Comparison of ENCODE assay signal across 1 cellular context in the genomic region with DNA sequence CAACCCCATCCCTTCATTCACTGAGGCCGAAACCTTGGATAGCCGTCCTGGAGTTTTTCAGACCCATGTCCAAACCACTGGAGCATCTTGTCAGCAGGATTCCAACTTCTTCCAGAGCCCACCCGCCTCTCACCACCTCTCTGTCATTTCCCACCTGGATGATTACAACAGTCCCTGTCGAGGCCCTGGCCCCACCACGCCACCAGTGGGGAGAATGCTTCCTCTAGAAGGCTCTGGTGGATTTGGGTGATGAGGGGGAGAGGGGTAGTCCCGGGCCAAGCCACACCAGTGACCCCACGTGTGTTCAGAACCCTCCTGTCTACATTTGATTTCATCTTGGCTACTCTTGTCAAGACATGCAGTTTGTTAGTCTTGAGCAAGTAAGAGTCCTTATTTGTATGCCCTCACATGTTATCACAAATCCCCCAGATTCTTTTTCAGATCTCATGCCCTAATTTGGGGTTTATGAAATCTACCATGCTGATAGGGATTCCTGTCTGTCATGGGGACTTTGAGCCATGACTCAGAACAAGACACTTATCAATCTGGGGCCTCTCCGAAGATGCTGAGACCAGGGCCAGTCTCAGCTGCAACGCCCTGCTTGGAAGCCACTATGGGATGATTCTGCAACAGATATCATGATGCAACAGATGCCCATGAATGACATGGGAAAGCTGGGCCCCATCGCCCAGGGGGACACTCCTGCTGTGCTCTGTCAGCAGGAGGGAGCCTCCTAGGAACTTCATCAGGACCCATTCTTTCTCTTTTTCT.
TF ChIP-seq lines count a peak whose summit lies in the region.

No MANE protein-coding gene starts in this region.

TF ChIP-seq in K562, 482 proteins besides CTCF, POLR2A, EP300 and RAD21 (continued from another document):
- TF ChIP-seq, protein P1, sequence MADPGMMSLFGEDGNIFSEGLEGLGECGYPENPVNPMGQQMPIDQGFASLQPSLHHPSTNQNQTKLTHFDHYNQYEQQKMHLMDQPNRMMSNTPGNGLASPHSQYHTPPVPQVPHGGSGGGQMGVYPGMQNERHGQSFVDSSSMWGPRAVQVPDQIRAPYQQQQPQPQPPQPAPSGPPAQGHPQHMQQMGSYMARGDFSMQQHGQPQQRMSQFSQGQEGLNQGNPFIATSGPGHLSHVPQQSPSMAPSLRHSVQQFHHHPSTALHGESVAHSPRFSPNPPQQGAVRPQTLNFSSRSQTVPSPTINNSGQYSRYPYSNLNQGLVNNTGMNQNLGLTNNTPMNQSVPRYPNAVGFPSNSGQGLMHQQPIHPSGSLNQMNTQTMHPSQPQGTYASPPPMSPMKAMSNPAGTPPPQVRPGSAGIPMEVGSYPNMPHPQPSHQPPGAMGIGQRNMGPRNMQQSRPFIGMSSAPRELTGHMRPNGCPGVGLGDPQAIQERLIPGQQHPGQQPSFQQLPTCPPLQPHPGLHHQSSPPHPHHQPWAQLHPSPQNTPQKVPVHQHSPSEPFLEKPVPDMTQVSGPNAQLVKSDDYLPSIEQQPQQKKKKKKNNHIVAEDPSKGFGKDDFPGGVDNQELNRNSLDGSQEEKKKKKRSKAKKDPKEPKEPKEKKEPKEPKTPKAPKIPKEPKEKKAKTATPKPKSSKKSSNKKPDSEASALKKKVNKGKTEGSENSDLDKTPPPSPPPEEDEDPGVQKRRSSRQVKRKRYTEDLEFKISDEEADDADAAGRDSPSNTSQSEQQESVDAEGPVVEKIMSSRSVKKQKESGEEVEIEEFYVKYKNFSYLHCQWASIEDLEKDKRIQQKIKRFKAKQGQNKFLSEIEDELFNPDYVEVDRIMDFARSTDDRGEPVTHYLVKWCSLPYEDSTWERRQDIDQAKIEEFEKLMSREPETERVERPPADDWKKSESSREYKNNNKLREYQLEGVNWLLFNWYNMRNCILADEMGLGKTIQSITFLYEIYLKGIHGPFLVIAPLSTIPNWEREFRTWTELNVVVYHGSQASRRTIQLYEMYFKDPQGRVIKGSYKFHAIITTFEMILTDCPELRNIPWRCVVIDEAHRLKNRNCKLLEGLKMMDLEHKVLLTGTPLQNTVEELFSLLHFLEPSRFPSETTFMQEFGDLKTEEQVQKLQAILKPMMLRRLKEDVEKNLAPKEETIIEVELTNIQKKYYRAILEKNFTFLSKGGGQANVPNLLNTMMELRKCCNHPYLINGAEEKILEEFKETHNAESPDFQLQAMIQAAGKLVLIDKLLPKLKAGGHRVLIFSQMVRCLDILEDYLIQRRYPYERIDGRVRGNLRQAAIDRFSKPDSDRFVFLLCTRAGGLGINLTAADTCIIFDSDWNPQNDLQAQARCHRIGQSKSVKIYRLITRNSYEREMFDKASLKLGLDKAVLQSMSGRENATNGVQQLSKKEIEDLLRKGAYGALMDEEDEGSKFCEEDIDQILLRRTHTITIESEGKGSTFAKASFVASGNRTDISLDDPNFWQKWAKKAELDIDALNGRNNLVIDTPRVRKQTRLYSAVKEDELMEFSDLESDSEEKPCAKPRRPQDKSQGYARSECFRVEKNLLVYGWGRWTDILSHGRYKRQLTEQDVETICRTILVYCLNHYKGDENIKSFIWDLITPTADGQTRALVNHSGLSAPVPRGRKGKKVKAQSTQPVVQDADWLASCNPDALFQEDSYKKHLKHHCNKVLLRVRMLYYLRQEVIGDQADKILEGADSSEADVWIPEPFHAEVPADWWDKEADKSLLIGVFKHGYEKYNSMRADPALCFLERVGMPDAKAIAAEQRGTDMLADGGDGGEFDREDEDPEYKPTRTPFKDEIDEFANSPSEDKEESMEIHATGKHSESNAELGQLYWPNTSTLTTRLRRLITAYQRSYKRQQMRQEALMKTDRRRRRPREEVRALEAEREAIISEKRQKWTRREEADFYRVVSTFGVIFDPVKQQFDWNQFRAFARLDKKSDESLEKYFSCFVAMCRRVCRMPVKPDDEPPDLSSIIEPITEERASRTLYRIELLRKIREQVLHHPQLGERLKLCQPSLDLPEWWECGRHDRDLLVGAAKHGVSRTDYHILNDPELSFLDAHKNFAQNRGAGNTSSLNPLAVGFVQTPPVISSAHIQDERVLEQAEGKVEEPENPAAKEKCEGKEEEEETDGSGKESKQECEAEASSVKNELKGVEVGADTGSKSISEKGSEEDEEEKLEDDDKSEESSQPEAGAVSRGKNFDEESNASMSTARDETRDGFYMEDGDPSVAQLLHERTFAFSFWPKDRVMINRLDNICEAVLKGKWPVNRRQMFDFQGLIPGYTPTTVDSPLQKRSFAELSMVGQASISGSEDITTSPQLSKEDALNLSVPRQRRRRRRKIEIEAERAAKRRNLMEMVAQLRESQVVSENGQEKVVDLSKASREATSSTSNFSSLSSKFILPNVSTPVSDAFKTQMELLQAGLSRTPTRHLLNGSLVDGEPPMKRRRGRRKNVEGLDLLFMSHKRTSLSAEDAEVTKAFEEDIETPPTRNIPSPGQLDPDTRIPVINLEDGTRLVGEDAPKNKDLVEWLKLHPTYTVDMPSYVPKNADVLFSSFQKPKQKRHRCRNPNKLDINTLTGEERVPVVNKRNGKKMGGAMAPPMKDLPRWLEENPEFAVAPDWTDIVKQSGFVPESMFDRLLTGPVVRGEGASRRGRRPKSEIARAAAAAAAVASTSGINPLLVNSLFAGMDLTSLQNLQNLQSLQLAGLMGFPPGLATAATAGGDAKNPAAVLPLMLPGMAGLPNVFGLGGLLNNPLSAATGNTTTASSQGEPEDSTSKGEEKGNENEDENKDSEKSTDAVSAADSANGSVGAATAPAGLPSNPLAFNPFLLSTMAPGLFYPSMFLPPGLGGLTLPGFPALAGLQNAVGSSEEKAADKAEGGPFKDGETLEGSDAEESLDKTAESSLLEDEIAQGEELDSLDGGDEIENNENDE (IDR thresholded peaks at IDR 0.05; ENCODE audit: low read depth, low read length) = no peak
- TF ChIP-seq, protein P2, sequence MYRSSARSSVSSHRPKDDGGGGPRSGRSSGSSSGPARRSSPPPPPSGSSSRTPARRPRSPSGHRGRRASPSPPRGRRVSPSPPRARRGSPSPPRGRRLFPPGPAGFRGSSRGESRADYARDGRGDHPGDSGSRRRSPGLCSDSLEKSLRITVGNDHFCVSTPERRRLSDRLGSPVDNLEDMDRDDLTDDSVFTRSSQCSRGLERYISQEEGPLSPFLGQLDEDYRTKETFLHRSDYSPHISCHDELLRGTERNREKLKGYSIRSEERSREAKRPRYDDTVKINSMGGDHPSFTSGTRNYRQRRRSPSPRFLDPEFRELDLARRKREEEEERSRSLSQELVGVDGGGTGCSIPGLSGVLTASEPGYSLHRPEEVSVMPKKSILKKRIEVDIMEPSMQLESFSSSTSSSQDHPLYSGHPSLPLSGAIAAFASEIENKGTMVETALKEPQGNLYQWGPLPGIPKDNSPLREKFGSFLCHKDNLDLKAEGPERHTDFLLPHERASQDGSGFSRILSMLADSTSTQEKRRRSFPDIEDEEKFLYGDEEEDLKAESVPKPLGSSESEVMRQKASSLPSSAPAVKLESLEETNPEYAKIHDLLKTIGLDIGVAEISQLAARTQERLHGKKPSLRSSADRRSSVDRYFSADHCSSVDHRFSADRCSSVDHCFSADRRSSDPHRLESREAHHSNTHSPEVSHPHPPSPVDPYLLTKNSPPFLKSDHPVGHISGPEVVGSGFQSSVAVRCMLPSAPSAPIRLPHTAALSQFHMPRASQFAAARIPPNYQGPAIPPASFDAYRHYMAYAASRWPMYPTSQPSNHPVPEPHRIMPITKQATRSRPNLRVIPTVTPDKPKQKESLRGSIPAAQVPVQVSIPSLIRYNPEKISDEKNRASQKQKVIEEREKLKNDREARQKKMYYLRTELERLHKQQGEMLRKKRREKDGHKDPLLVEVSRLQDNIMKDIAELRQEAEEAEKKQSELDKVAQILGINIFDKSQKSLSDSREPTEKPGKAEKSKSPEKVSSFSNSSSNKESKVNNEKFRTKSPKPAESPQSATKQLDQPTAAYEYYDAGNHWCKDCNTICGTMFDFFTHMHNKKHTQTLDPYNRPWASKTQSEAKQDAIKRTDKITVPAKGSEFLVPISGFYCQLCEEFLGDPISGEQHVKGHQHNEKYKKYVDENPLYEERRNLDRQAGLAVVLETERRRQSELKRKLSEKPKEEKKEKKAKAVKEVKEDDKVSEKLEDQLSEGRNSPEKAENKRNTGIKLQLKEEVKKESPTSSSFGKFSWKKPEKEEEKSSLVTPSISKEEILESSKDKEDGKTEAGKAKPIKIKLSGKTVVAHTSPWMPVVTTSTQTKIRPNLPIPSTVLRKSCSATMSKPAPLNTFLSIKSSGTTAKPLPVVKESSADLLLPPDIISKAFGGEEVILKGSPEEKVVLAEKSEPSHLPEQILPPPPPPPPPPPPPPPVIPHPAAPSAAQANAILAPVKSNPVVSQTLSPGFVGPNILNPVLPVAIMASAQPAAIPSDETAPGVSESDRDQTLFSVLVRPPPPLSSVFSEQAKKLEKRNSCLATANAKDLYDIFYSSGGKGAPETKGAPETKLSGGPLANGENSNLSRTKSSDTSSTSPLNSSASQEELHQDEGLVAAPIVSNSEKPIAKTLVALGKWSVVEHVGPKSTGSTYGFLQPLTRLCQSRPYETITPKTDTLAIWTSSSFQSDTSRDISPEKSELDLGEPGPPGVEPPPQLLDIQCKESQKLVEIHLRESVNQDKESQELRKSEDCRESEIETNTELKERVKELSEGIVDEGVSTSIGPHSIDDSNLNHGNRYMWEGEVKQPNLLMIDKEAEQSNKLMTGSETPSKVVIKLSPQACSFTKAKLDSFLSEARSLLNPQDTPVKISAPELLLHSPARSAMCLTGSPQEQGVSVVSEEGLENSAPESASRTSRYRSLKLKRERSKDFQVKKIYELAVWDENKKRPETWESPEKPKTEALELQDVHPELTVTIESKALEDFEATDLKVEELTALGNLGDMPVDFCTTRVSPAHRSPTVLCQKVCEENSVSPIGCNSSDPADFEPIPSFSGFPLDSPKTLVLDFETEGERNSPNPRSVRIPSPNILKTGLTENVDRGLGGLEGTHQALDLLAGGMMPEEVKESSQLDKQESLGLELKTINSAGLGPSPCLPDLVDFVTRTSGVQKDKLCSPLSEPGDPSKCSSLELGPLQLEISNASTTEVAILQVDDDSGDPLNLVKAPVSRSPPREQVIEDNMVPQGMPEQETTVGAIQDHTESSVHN (IDR thresholded peaks at IDR 0.05; ENCODE audit: borderline replicate concordance in 1 of 2, low read depth in 1 of 2) = peak in 1 of 2 experiments; percentile 63; a peak in 1 of 4 replicates
- TF ChIP-seq, protein P3, sequence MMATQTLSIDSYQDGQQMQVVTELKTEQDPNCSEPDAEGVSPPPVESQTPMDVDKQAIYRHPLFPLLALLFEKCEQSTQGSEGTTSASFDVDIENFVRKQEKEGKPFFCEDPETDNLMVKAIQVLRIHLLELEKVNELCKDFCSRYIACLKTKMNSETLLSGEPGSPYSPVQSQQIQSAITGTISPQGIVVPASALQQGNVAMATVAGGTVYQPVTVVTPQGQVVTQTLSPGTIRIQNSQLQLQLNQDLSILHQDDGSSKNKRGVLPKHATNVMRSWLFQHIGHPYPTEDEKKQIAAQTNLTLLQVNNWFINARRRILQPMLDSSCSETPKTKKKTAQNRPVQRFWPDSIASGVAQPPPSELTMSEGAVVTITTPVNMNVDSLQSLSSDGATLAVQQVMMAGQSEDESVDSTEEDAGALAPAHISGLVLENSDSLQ (IDR thresholded peaks at IDR 0.05) = peak; percentile 90
- TF ChIP-seq BACH1 (tag; IDR thresholded peaks at IDR 0.05) = 0 out of 2 replicates have a peak, but pooled peaks have one; percentile 32
- TF ChIP-seq C11orf30 (IDR thresholded peaks at IDR 0.05; ENCODE audit: low read depth) = peak; percentile 41; the same call in 1 of the 2 replicates
- peak; percentile 48; the same call in 1 of the 2 replicates for TF ChIP-seq HDAC2 (IDR thresholded peaks at IDR 0.05)
- TF ChIP-seq ZNF274 (IDR thresholded peaks at IDR 0.05; ENCODE audit: borderline replicate concordance, low read depth, low read length) = no peak
- peak; percentile 35; the same call in 1 of the 2 replicates for TF ChIP-seq MAFK (IDR thresholded peaks at IDR 0.05; ENCODE audit: low read length)
- TF ChIP-seq CBFA2T2 (conservative IDR thresholded peaks at IDR 0.05) = peak; percentile 57
- no peak for TF ChIP-seq GMEB1 (CRISPR knock-in tag; IDR thresholded peaks at IDR 0.05)
- peak; percentile 94 for TF ChIP-seq FOSL1 (tag; conservative IDR thresholded peaks at IDR 0.05)
- TF ChIP-seq ATF4 (CRISPR knock-in tag; IDR thresholded peaks at IDR 0.05) = peak; percentile 81
- TF ChIP-seq, protein P4, sequence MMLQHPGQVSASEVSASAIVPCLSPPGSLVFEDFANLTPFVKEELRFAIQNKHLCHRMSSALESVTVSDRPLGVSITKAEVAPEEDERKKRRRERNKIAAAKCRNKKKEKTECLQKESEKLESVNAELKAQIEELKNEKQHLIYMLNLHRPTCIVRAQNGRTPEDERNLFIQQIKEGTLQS (IDR thresholded peaks at IDR 0.05) = peak; percentile 96
- TF ChIP-seq, protein P4 (CRISPR knock-in tag; conservative IDR thresholded peaks at IDR 0.05) = no peak
- peak in 1 of 2 experiments; percentile 96; a peak in 2 of 4 replicates for TF ChIP-seq RCOR1 (IDR thresholded peaks at IDR 0.05; ENCODE audit: borderline replicate concordance in 1 of 2, low read depth in 2 of 2, low read length in 2 of 2)
- peak; percentile 29; the same call in 1 of the 2 replicates for TF ChIP-seq TCF3 (CRISPR knock-in tag; IDR thresholded peaks at IDR 0.05)
- TF ChIP-seq JUN (IDR thresholded peaks at IDR 0.05; ENCODE audit: borderline replicate concordance, low read depth, low read length) = peak; percentile 64; the same call in 1 of the 2 replicates
- no peak for TF ChIP-seq JUN (CRISPR knock-in tag; IDR thresholded peaks at IDR 0.05; ENCODE audit: borderline replicate concordance)
